Comparison of ENCODE assay signal across 6 cellular contexts in genomic region chrX:52650676-52651075, GRCh38. TPM values are rescaled to one million over a fixed set of nuclear protein-coding genes. Genes with fewer than 3 reads are reported as not detected.
"Had no signal": no experiment of that assay in that cellular context is flagged by ENCODE, and none has a peak within 500 bp of the region (broad histone marks: within the 10 kb centered on the region; RNA-seq: fewer than 3 reads in every experiment).

No MANE protein-coding gene starts in this region.

RNA-seq across cellular contexts. Expression of gene SSX7, which starts 4.0 kb away (rescaled TPM):
- total RNA-seq: GM23248, H4, H7, HepG2, HFFc6, HT1080 had no signal

RNA-seq across cellular contexts. Expression of gene SSX2, which starts 56.3 kb away (rescaled TPM):
- total RNA-seq: GM23248, H4, HepG2, HFFc6 had no signal
